In the genomic region with DNA sequence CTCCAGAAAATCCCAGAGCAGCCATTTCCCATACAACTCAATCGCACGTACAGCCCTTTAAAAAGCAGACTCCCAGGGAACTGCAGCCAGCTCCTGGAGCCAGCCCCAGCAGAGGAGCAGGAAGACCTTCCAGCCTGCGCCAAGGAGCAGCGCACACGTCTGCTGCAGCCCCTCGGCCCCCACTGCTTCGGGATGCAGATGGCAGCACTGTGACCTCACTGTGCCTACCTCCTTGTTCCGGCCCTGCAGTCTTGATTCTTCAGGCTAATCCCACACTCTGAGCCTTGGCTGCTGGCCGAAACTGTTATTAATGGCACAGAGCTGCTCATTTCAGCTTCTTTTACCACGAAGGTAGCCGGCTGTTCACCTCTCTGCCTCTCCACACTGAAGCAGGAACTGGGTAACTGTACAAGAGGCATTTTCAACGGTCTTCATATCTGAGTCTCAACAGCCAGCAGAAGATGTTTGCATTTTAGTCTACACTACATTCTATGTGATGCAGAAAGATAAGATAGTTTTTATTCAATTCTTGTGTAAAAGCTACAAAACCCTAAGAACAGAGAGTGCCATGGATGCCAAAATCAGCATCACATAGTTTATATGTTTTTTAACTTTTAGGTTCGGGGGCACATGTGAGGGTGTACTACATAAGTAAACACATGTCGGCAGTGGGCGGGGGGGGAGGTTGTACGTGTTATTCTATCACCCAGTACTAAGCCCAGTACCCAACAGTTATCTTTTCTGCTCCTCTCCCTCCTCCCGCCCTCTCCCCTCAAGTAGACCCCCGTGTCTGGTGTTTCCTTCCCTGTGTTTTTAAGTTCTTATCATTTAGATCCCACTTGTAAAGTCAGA, we compare ENCODE assay signal across 8 cellular contexts.
DNase-seq lines count a peak whose midpoint lies in the region; ATAC-seq, FAIRE-seq and TF ChIP-seq lines count a peak whose summit lies in the region.

No MANE protein-coding gene starts in this region.

- peaks cover 65% of the 10 kb centered on the region for H3K4me1 ChIP-seq in GM12878 (ENCODE audit: control insufficient read depth, insufficient read depth, low read length)

- intact Hi-C loops in GM12878 (cut with micrococcal nuclease; ENCODE audit: unreplicated experiment): loop anchor here (2.0 to 5.0 kb wide), 3 partner anchors 37 to 128 kb away; no protein-coding TSS in a partner anchor

- TF ChIP-seq RAD21 in GM12878 (IDR thresholded peaks at IDR 0.05; ENCODE audit: insufficient read depth, low read depth, low read length): no peak

- DNase-seq in DMS 273 treated with DMSO at 0.1 percent for 48 hours (lab: John Stamatoyannopoulos, UW) (peak; percentile 86), NCI-H1694 treated with DMSO at 0.1 percent for 48 hours (lab: John Stamatoyannopoulos, UW) (peak; percentile 34), GM12878 (ENCODE audit: low read depth, low spot score) (no peak), neural crest cell (ENCODE audit: low read depth, low spot score) (no peak), NCI-H2171 (lab: John Stamatoyannopoulos, UW) (no peak), AG08395 (ENCODE audit: low spot score) (no peak)

- TF ChIP-seq EP300 in GM12878 (IDR thresholded peaks at IDR 0.05; ENCODE audit: borderline replicate concordance in 1 of 2, control insufficient read depth in 1 of 2, low read depth in 2 of 2, low read length in 2 of 2): no peak

- POLR2A ChIA-PET in GM12878 (lab: Charles Lee): no interaction called here

- no peaks in the 10 kb centered on the region for H3K36me3 Mint-ChIP-seq in neural crest cell (ENCODE audit: low read depth)

- H3K79me2 ChIP-seq in GM12878 (ENCODE audit: control insufficient read depth, insufficient read depth, low read length): peaks cover 91% of the 10 kb centered on the region

- BruUV-seq in GM12878 (replicated peaks; lab: Mats Ljungman, UMichigan): no TSS peak

- H3K4me1 Mint-ChIP-seq in neural crest cell: peaks cover 54% of the 10 kb centered on the region

- TF ChIP-seq CTCF in GM12878 (IDR thresholded peaks at IDR 0.05 in 2 of 3, conservative IDR thresholded peaks at IDR 0.05 in 1 of 3; ENCODE audit: control insufficient read depth in 2 of 3, extremely low read depth in 1 of 3, insufficient read depth in 1 of 3, low read depth in 3 of 3, low read length in 3 of 3) (no peak), neural crest cell (conservative IDR thresholded peaks at IDR 0.05) (no peak)

- no peak for FAIRE-seq in GM12878 (lab: Jason Lieb, UNC)

- H2AFZ ChIP-seq in GM12878 (ENCODE audit: control insufficient read depth, low read depth, low read length): no peak overlapping the region

- 0 out of 2 replicates have a peak, but pooled peaks have one; percentile 20 for TF ChIP-seq POLR2A in GM12878 (IDR thresholded peaks at IDR 0.05; ENCODE audit: low read depth, low read length)

- 81% methylated on average over 18 of the region's 18 CpGs for WGBS in GM12878 (ENCODE audit: insufficient coverage, insufficient replicate concordance, low lambda C conversion rate, missing lambda C conversion rate)

- H3K27ac Mint-ChIP-seq in neural crest cell (ENCODE audit: unreplicated experiment): peak overlapping the region; percentile 83

- ATAC-seq in GM12878 (no peak), HG03108 (IDR thresholded peaks at IDR 0.05; ENCODE audit: unreplicated experiment) (no peak), GM19324 (IDR thresholded peaks at IDR 0.05; ENCODE audit: low FRiP score, unreplicated experiment) (no peak)

- H3K27me3 Mint-ChIP-seq in neural crest cell (ENCODE audit: low read depth): no peaks in the 10 kb centered on the region

- H3K4me3 Mint-ChIP-seq in neural crest cell: no peak overlapping the region

- H3K27ac ChIP-seq in GM12878 (ENCODE audit: control insufficient read depth, insufficient read depth): peak overlapping the region; percentile 44

- H3K4me2 ChIP-seq in GM12878 (ENCODE audit: control insufficient read depth, insufficient read depth): peak overlapping the region; percentile 62

- no peak overlapping the region for H3K9ac ChIP-seq in GM12878 (ENCODE audit: control insufficient read depth, insufficient read depth, low read length)

- peaks cover 9 to 13% of the 10 kb centered on the region in 2 experiments; a peak in 3 of 4 replicates for H3K36me3 ChIP-seq in GM12878 (ENCODE audit: control insufficient read depth in 2 of 2, insufficient read depth in 2 of 2, low read length in 1 of 2)

- no peaks in the 10 kb centered on the region for H3K9me3 Mint-ChIP-seq in neural crest cell

- RAD21 ChIA-PET in GM12878 (lab: Charles Lee; ENCODE audit: unreplicated experiment): interaction anchor here (1.1 to 1.6 kb wide), 2 partner anchors 9 to 126 kb away, joined by 3 to 4 read pairs; no protein-coding TSS in a partner anchor

- H4K20me1 ChIP-seq in GM12878 (ENCODE audit: control insufficient read depth, insufficient read depth): peaks cover 15% of the 10 kb centered on the region

- SMC1A ChIA-PET in GM12878 (lab: Charles Lee; ENCODE audit: uncharacterized antibody, unreplicated experiment): interaction anchor here (1.2 to 3.5 kb wide), 4 partner anchors 36 to 125 kb away, joined by 4 to 11 read pairs (median 7); no protein-coding TSS in a partner anchor

- no peaks in the 10 kb centered on the region for H3K9me3 ChIP-seq in GM12878 (replicated peaks; ENCODE audit: control insufficient read depth, insufficient read depth, low read length)

- no peaks in the 10 kb centered on the region for H3K27me3 ChIP-seq in GM12878 (replicated peaks in 1 of 2; ENCODE audit: control insufficient read depth in 2 of 2, insufficient read depth in 2 of 2, low read length in 1 of 2)

- CTCF ChIA-PET in GM12878 (lab: Yijun Ruan, JAX): interaction anchor here (0.9 to 1.2 kb wide), 2 partner anchors 10 to 16 kb away, joined by 3 read pairs; no protein-coding TSS in a partner anchor

- in situ Hi-C loops in GM12878 (cut with MboI): no loop called here

- H3K4me3 ChIP-seq in GM12878: 0 out of 2 replicates have a peak overlapping the region, but pooled peaks have one; percentile 32

TF ChIP-seq in GM12878, 131 proteins besides CTCF, POLR2A, EP300 and RAD21:
- TF ChIP-seq, protein P1, sequence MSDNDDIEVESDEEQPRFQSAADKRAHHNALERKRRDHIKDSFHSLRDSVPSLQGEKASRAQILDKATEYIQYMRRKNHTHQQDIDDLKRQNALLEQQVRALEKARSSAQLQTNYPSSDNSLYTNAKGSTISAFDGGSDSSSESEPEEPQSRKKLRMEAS (IDR thresholded peaks at IDR 0.05; ENCODE audit: low read depth, low read length): no peak
- TF ChIP-seq, protein P2, sequence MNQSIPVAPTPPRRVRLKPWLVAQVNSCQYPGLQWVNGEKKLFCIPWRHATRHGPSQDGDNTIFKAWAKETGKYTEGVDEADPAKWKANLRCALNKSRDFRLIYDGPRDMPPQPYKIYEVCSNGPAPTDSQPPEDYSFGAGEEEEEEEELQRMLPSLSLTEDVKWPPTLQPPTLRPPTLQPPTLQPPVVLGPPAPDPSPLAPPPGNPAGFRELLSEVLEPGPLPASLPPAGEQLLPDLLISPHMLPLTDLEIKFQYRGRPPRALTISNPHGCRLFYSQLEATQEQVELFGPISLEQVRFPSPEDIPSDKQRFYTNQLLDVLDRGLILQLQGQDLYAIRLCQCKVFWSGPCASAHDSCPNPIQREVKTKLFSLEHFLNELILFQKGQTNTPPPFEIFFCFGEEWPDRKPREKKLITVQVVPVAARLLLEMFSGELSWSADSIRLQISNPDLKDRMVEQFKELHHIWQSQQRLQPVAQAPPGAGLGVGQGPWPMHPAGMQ (IDR thresholded peaks at IDR 0.05; ENCODE audit: borderline replicate concordance): no peak
- peak; percentile 19; the same call in 1 of the 2 replicates for TF ChIP-seq SPI1 (IDR thresholded peaks at IDR 0.05; ENCODE audit: borderline replicate concordance, insufficient read depth, low read depth, low read length)
- TF ChIP-seq, protein P3, sequence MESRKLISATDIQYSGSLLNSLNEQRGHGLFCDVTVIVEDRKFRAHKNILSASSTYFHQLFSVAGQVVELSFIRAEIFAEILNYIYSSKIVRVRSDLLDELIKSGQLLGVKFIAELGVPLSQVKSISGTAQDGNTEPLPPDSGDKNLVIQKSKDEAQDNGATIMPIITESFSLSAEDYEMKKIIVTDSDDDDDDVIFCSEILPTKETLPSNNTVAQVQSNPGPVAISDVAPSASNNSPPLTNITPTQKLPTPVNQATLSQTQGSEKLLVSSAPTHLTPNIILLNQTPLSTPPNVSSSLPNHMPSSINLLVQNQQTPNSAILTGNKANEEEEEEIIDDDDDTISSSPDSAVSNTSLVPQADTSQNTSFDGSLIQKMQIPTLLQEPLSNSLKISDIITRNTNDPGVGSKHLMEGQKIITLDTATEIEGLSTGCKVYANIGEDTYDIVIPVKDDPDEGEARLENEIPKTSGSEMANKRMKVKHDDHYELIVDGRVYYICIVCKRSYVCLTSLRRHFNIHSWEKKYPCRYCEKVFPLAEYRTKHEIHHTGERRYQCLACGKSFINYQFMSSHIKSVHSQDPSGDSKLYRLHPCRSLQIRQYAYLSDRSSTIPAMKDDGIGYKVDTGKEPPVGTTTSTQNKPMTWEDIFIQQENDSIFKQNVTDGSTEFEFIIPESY (IDR thresholded peaks at IDR 0.05): no peak
TF ChIP-seq in GM12878: peak in this region for 1.

Comparison
In these comparisons a context has a peak if more than half of its experiments do, and no peak if none do; other contexts are left out.
1. DNase-seq: peak in DMS 273 treated with DMSO at 0.1 percent for 48 hours (single experiment) and NCI-H1694 treated with DMSO at 0.1 percent for 48 hours (single experiment); none in GM12878 (single experiment), neural crest cell (single experiment), NCI-H2171 (single experiment) and AG08395 (single experiment).